15 cellular contexts compared by ENCODE assay signal in the genomic region with DNA sequence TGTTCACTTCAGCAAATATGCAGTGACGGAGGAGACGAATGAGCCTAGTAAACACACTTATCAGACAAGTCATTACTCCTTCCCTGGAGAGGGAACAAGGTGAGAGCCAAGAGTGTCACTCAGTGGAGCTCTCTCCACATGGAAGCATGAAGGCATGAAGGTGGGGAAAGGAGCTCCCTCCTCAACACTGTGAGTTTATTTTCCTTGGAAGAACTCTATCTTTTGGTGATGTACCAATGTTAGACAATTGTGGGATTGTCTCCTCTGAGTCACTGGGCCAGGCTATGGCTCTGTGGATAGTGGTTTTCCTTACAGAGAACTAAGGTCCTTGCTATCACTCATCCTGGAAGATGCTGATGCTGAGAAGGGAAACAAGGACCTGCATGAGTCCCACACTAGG.
DNase-seq lines count a peak whose midpoint lies in the region; ATAC-seq and TF ChIP-seq lines count a peak whose summit lies in the region.
"Had no signal": no experiment of that assay in that cellular context is flagged by ENCODE, and none has a peak within 500 bp of the region (broad histone marks: within the 10 kb centered on the region; RNA-seq: fewer than 3 reads in every experiment).

No MANE protein-coding gene starts in this region.

- peak; percentile 17 for DNase-seq in mammary epithelial cell
- DNase-seq in breast epithelium (ENCODE audit: low spot score in 2 of 2) = no peak
- DNase-seq in RPMI7951 (ENCODE audit: low read depth) = peak; percentile 3
- DNase-seq in brain microvascular endothelial cell = peak; percentile 51
- DNase-seq in left lung = no peak
- DNase-seq in SKM-1 (lab: John Stamatoyannopoulos, UW; ENCODE audit: unreplicated experiment) = no peak
- no peak for DNase-seq in SK-N-SH
- no peak for DNase-seq in NCI-H1105 treated with DMSO at 0.1 percent for 48 hours (lab: John Stamatoyannopoulos, UW)
- DNase-seq: CD8-positive, alpha-beta T cell; COR-L47; DMS153; DND-41; GDM1; H7 had no signal

- H3K9me2 ChIP-seq in SK-N-SH = no peaks in the 10 kb centered on the region

- in situ Hi-C loops in mammary epithelial cell (cut with MboI; ENCODE audit: low sequenced_read_pairs in 2 of 2) = no loop called here
- in situ Hi-C loops in brain microvascular endothelial cell (cut with HindIII; ENCODE audit: low pct_ligation_motif_present, low sequenced_read_pairs) = no loop called here

- no TSS peak for BruUV-seq in mammary epithelial cell (replicated peaks; lab: Mats Ljungman, UMichigan)

- CTCF ChIA-PET in mammary epithelial cell (lab: Charles Lee; ENCODE audit: low non-redundant PET) (no interaction called here), SK-N-SH (lab: Yijun Ruan, JAX) (no interaction called here)

- H3K4me2 ChIP-seq in mammary epithelial cell (ENCODE audit: insufficient read depth, low read depth, low read length) (no peak overlapping the region), SK-N-SH (no peak overlapping the region)

- H2AFZ ChIP-seq in mammary epithelial cell (ENCODE audit: low read depth, low read length) (no peak overlapping the region), SK-N-SH (ENCODE audit: low read depth) (no peak overlapping the region)

- TF ChIP-seq CTCF in mammary epithelial cell (conservative IDR thresholded peaks at IDR 0.05 in 1 of 2, IDR thresholded peaks at IDR 0.05 in 1 of 2; ENCODE audit: extremely low read depth in 1 of 2, insufficient read depth in 1 of 2, low read depth in 1 of 2, low read length in 2 of 2) (no peak), breast epithelium (IDR thresholded peaks at IDR 0.05) (no peak), brain microvascular endothelial cell (IDR thresholded peaks at IDR 0.05; ENCODE audit: low read depth, low read length, missing control alignments) (no peak), left lung (IDR thresholded peaks at IDR 0.05) (no peak), SK-N-SH (IDR thresholded peaks at IDR 0.05) (no peak)

- no peaks in the 10 kb centered on the region for H3K79me2 ChIP-seq in mammary epithelial cell (ENCODE audit: insufficient read depth, low read length)
- H3K79me2 ChIP-seq in SK-N-SH (ENCODE audit: insufficient read depth) = no peaks in the 10 kb centered on the region

- peaks cover 4% of the 10 kb centered on the region for H3K9me3 ChIP-seq in mammary epithelial cell (replicated peaks; ENCODE audit: insufficient read depth, low read length)
- peaks cover 4 to 11% of the 10 kb centered on the region in 2 donors for H3K9me3 ChIP-seq in breast epithelium
- peaks cover 0 to 19% of the 10 kb centered on the region in 2 donors for H3K9me3 ChIP-seq in left lung
- H3K9me3 ChIP-seq in SK-N-SH = no peaks in the 10 kb centered on the region

- no peaks in the 10 kb centered on the region for H3K4me1 ChIP-seq in mammary epithelial cell (ENCODE audit: insufficient read depth, low read length)
- no peaks in the 10 kb centered on the region for H3K4me1 ChIP-seq in breast epithelium
- H3K4me1 ChIP-seq in left lung = no peaks in the 10 kb centered on the region
- H3K4me1 ChIP-seq in SK-N-SH (ENCODE audit: control insufficient read depth in 1 of 2, insufficient read depth in 2 of 2, low read depth in 1 of 2, low read length in 1 of 2) = no peaks in the 10 kb centered on the region; a peak in 1 of 4 replicates

- H3K27ac ChIP-seq in mammary epithelial cell (ENCODE audit: insufficient read depth, low read depth, low read length) = no peak overlapping the region
- no peak overlapping the region for H3K27ac ChIP-seq in breast epithelium
- H3K27ac ChIP-seq in brain microvascular endothelial cell = no peak overlapping the region
- H3K27ac ChIP-seq in left lung = no peak overlapping the region
- no peak overlapping the region for H3K27ac ChIP-seq in SK-N-SH (ENCODE audit: low read depth in 2 of 2, low read length in 1 of 2)
- H3K27ac ChIP-seq: 22Rv1 had no signal

- TF ChIP-seq POLR2A in breast epithelium (IDR thresholded peaks at IDR 0.05) = no peak

- WGBS in mammary epithelial cell (ENCODE audit: low coverage, missing lambda C conversion rate) = 97% methylated on average over 2 of the region's 2 CpGs
- 57% methylated on average over 2 of the region's 2 CpGs for WGBS in SK-N-SH (ENCODE audit: low lambda C conversion rate)

- dilution Hi-C loops in mammary epithelial cell (cut with HindIII; ENCODE audit: low sequenced_read_pairs) = no loop called here

- H4K20me1 ChIP-seq in mammary epithelial cell (ENCODE audit: insufficient read depth, low read length) (no peaks in the 10 kb centered on the region), SK-N-SH (ENCODE audit: insufficient read depth) (no peaks in the 10 kb centered on the region)

- TF ChIP-seq RAD21 in SK-N-SH (IDR thresholded peaks at IDR 0.05; ENCODE audit: low read length) = no peak

- no peaks in the 10 kb centered on the region for H3F3A ChIP-seq in SK-N-SH (replicated peaks; ENCODE audit: insufficient read depth)

- H3K36me3 ChIP-seq in mammary epithelial cell (ENCODE audit: insufficient read depth, low read length) (no peaks in the 10 kb centered on the region), breast epithelium (no peaks in the 10 kb centered on the region), brain microvascular endothelial cell (replicated peaks) (no peaks in the 10 kb centered on the region), left lung (no peaks in the 10 kb centered on the region), SK-N-SH (replicated peaks in 1 of 2; ENCODE audit: control insufficient read depth in 1 of 2, insufficient read depth in 2 of 2, low read length in 1 of 2) (no peaks in the 10 kb centered on the region)

- TF ChIP-seq EP300 in SK-N-SH (IDR thresholded peaks at IDR 0.05; ENCODE audit: borderline replicate concordance in 1 of 2, low read depth in 1 of 2, low read length in 1 of 2) = no peak

- H3K27me3 ChIP-seq in mammary epithelial cell (ENCODE audit: insufficient read depth, low read length) (no peaks in the 10 kb centered on the region), breast epithelium (no peaks in the 10 kb centered on the region), brain microvascular endothelial cell (replicated peaks) (no peaks in the 10 kb centered on the region), left lung (no peaks in the 10 kb centered on the region), SK-N-SH (ENCODE audit: insufficient read depth) (no peaks in the 10 kb centered on the region)

- H3K9ac ChIP-seq in mammary epithelial cell (ENCODE audit: insufficient read depth, low read length) = no peak overlapping the region
- no peak overlapping the region for H3K9ac ChIP-seq in SK-N-SH

- H3K4me3 ChIP-seq in mammary epithelial cell (replicated peaks in 1 of 3; ENCODE audit: insufficient read depth in 1 of 3, low read depth in 2 of 3, low read length in 3 of 3) = no peak overlapping the region
- no peak overlapping the region for H3K4me3 ChIP-seq in breast epithelium
- no peak overlapping the region for H3K4me3 ChIP-seq in brain microvascular endothelial cell (ENCODE audit: low read depth, low read length)
- H3K4me3 ChIP-seq in left lung = no peak overlapping the region
- H3K4me3 ChIP-seq in SK-N-SH (ENCODE audit: low read depth in 2 of 2, low read length in 1 of 2) = no peak overlapping the region

- POLR2A ChIA-PET in SK-N-SH (lab: Yijun Ruan, JAX) = no interaction called here

- peak; percentile 50 for ATAC-seq in left lung
- ATAC-seq: CD8-positive, alpha-beta T cell had no signal

- intact Hi-C loops in mammary epithelial cell (cut with micrococcal nuclease) (no loop called here), breast epithelium (cut with DNase I; ENCODE audit: low total_unique reads) (no loop called here), left lung (cut with DNase I) (no loop called here)

TF ChIP-seq in SK-N-SH, 30 proteins besides CTCF, POLR2A, EP300 and RAD21 (continues in another document):
- TF ChIP-seq JUND (IDR thresholded peaks at IDR 0.05) = no peak
- TF ChIP-seq IRF3 (IDR thresholded peaks at IDR 0.05; ENCODE audit: low read depth, low read length) = no peak
- no peak for TF ChIP-seq USF2 (IDR thresholded peaks at IDR 0.05; ENCODE audit: borderline replicate concordance, low read depth, low read length)
- no peak for TF ChIP-seq RCOR1 (IDR thresholded peaks at IDR 0.05; ENCODE audit: low read length)
- no peak for TF ChIP-seq TEAD4 (IDR thresholded peaks at IDR 0.05; ENCODE audit: borderline replicate concordance, insufficient read depth)
- no peak for TF ChIP-seq RFX5 (IDR thresholded peaks at IDR 0.05; ENCODE audit: low read length)
- TF ChIP-seq, protein P1, sequence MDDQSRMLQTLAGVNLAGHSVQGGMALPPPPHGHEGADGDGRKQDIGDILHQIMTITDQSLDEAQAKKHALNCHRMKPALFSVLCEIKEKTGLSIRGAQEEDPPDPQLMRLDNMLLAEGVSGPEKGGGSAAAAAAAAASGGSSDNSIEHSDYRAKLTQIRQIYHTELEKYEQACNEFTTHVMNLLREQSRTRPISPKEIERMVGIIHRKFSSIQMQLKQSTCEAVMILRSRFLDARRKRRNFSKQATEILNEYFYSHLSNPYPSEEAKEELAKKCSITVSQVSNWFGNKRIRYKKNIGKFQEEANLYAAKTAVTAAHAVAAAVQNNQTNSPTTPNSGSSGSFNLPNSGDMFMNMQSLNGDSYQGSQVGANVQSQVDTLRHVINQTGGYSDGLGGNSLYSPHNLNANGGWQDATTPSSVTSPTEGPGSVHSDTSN (IDR thresholded peaks at IDR 0.05) = no peak

Comparison
In these comparisons a context has a peak if more than half of its experiments do, and no peak if none do; other contexts are left out.
1. DNase-seq: peak in mammary epithelial cell (single experiment), RPMI7951 (single experiment) and brain microvascular endothelial cell (single experiment); none in breast epithelium (0 of 2), left lung (0 of 2), SKM-1 (single experiment), SK-N-SH (single experiment) and NCI-H1105 treated with DMSO at 0.1 percent for 48 hours (single experiment).